Comparison of ENCODE assay signal across 8 cellular contexts in the genomic region with DNA sequence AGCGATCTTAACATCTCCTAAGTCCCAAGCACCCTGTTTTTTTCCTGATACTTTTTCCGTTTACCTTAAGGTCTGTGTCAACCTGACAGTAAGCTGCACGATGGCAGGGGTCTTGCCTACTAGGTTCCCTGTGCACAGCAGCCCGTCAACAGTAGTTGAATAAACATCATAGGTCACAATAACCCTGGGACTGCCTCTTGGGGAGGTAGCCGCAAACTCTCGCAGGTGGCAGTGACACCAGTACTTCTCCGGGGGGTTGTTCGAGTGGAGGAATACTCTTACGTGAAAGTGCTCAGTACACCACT. TPM values are rescaled to one million over a fixed set of nuclear protein-coding genes. Genes with fewer than 3 reads are reported as not detected.
A peak's percentile ranks its signal among the peaks of the same experiment; 100 is the strongest.
DNase-seq lines count a peak whose midpoint lies in the region; ATAC-seq and TF ChIP-seq lines count a peak whose summit lies in the region.

No MANE protein-coding gene starts in this region.

- H3K27ac Mint-ChIP-seq in progenitor cell of endocrine pancreas = peak overlapping the region; percentile 99

- peaks cover 22% of the 10 kb centered on the region for H3K4me1 Mint-ChIP-seq in progenitor cell of endocrine pancreas (ENCODE audit: low read depth)

- H3K27me3 ChIP-seq in PC-3 (ENCODE audit: low read length) (no peaks in the 10 kb centered on the region), esophagus muscularis mucosa (no peaks in the 10 kb centered on the region)

- H3K4me3 ChIP-seq in HFF-Myc (replicated peaks; ENCODE audit: low read depth, low read length) = peak overlapping the region; percentile 91
- peak overlapping the region; percentile 84 for H3K4me3 ChIP-seq in PC-3 (ENCODE audit: low read length)
- peak overlapping the region; percentile 71 to 87 (median 80) for H3K4me3 ChIP-seq in esophagus muscularis mucosa

- H3F3A ChIP-seq in PC-3 (ENCODE audit: low read length, unreplicated experiment) = peaks cover 3% of the 10 kb centered on the region

- H3K27me3 Mint-ChIP-seq in progenitor cell of endocrine pancreas = peaks cover 6% of the 10 kb centered on the region

- peaks cover 21% of the 10 kb centered on the region; the same call in 1 of the 2 replicates for H4K20me1 ChIP-seq in PC-3 (ENCODE audit: low read length)

- TSS peak; percentile 50 for BruUV-seq in PC-3 (replicated peaks; lab: Mats Ljungman, UMichigan)

- peaks cover 6% of the 10 kb centered on the region for H3K36me3 Mint-ChIP-seq in progenitor cell of endocrine pancreas (ENCODE audit: insufficient read depth)

- intact Hi-C loops in PC-3 (cut with micrococcal nuclease) (loop anchor here (5.0 to 10.0 kb wide), 4 partner anchors 214 to 683 kb away; partner anchors contain the start of gene CRTAP), esophagus muscularis mucosa (cut with DNase I) (no loop called here)

- CTCF ChIA-PET in PC-3 (lab: Charles Lee) = interaction anchor here (1.9 kb wide), 1 partner anchor 11 kb away, joined by 8 read pairs; no protein-coding TSS in a partner anchor

- peak overlapping the region; percentile 94 for H3K9ac ChIP-seq in PC-3 (ENCODE audit: low read length)

- in situ Hi-C loops in GM13977 (cut with MboI; ENCODE audit: low pct_unique_long_range_greater_than_20kb, low sequenced_read_pairs, unreplicated experiment) = loop anchor here (25.0 kb wide), 2 partner anchors 661 to 836 kb away; partner anchors contain the start of gene CCR4

- TF ChIP-seq EP300 in esophagus muscularis mucosa (IDR thresholded peaks at IDR 0.05) = no peak

- no peak for TF ChIP-seq POLR2A in esophagus muscularis mucosa (IDR thresholded peaks at IDR 0.05; ENCODE audit: low read depth)

- peaks cover 4% of the 10 kb centered on the region for H3K9me3 Mint-ChIP-seq in progenitor cell of endocrine pancreas (ENCODE audit: low read depth)

- ATAC-seq in GM18867 (IDR thresholded peaks at IDR 0.05; ENCODE audit: unreplicated experiment) = peak; percentile 53
- peak; percentile 14 for ATAC-seq in PC-3

- TF ChIP-seq CTCF in HFF-Myc (IDR thresholded peaks at IDR 0.05; ENCODE audit: low read depth, low read length, missing control alignments) = no peak
- TF ChIP-seq CTCF in PC-3 (conservative IDR thresholded peaks at IDR 0.05; ENCODE audit: low read depth, low read length) = no peak
- TF ChIP-seq CTCF in esophagus muscularis mucosa (IDR thresholded peaks at IDR 0.05) = no peak
- TF ChIP-seq CTCF in progenitor cell of endocrine pancreas (IDR thresholded peaks at IDR 0.05; ENCODE audit: unreplicated experiment) = no peak
- no peak for TF ChIP-seq CTCF in GM13977 (IDR thresholded peaks at IDR 0.05; ENCODE audit: extremely low read depth, insufficient read depth, missing control alignments)

- no peaks in the 10 kb centered on the region for H3K9me2 ChIP-seq in PC-3 (replicated peaks; ENCODE audit: low read length)

- H3K4me3 Mint-ChIP-seq in progenitor cell of endocrine pancreas (ENCODE audit: low read depth) = peak overlapping the region; percentile 100

- no peak for DNase-seq in HFF-Myc (ENCODE audit: extremely low read depth, low read depth)
- no peak for DNase-seq in PC-3
- DNase-seq in esophagus muscularis mucosa (ENCODE audit: extremely low spot score) = no peak
- no peak for DNase-seq in progenitor cell of endocrine pancreas (ENCODE audit: low spot score, unreplicated experiment)
- no peak for DNase-seq in NCI-H1930 (lab: John Stamatoyannopoulos, UW)
- no peak for DNase-seq in NCI-H2029 (lab: John Stamatoyannopoulos, UW)
- no peak for DNase-seq in GM13977 (ENCODE audit: low spot score)

- H2AFZ ChIP-seq in PC-3 (ENCODE audit: low read length) = peak overlapping the region; percentile 89

- 2% methylated on average over 9 of the region's 9 CpGs for WGBS in esophagus muscularis mucosa

- POLR2A ChIA-PET in PC-3 (lab: Charles Lee; ENCODE audit: unreplicated experiment) = interaction anchor here (0.5 to 1.0 kb wide), 10 partner anchors 11 to 873 kb away, joined by 3 to 10 read pairs (median 4); no protein-coding TSS in a partner anchor

- H3K4me1 ChIP-seq in PC-3 (ENCODE audit: insufficient read depth, low read length) (peaks cover 36% of the 10 kb centered on the region), esophagus muscularis mucosa (peaks cover 32 to 50% (median 44%) of the 10 kb centered on the region in 4 donors)

- H3K9me3 ChIP-seq in PC-3 (ENCODE audit: low read length) = no peaks in the 10 kb centered on the region
- H3K9me3 ChIP-seq in esophagus muscularis mucosa = no peaks in the 10 kb centered on the region

- H3K27ac ChIP-seq in PC-3 (ENCODE audit: low read length) = peak overlapping the region; percentile 86
- peak overlapping the region; percentile 92 to 98 (median 94) for H3K27ac ChIP-seq in esophagus muscularis mucosa (replicated peaks in 1 of 4)

- H3K79me2 ChIP-seq in PC-3 (ENCODE audit: low read length) = peaks cover 65% of the 10 kb centered on the region

- peak overlapping the region; percentile 91 for H3K4me2 ChIP-seq in PC-3 (ENCODE audit: low read length)

- H3K36me3 ChIP-seq in PC-3 (ENCODE audit: low read depth, low read length) = no peaks in the 10 kb centered on the region
- H3K36me3 ChIP-seq in esophagus muscularis mucosa = peaks cover 0 to 2% (median 0%) of the 10 kb centered on the region in 4 donors

RNA-seq across cellular contexts. Expression of gene PDCD6IP, which starts 0.4 kb away (rescaled TPM):
- total RNA-seq in PC-3 (2014; rRNA removed) (185 and 266 TPM in 2 replicates), esophagus muscularis mucosa (100 to 1,000 TPM in 3 of 4 donors, 10 to 100 TPM in 1; 88.0 to 192 (median 145) TPM), progenitor cell of endocrine pancreas (113 and 133 TPM in 2 replicates)
